In genomic region chr10:103966671-103967432, GRCh38 we compare ENCODE assay signal across 1 cellular context.
TF ChIP-seq lines count a peak whose summit lies in the region.

SLK (plus strand) TSS chr10:103967140; CDS start chr10:103967746, 606 bp downstream.

TF ChIP-seq in HepG2, 621 proteins besides CTCF, POLR2A, EP300 and RAD21 (continued from another document):
- TF ChIP-seq ZBTB4 (CRISPR knock-in tag; IDR thresholded peaks at IDR 0.05; ENCODE audit: borderline replicate concordance), result no peak
- TF ChIP-seq MEIS1 (CRISPR knock-in tag; IDR thresholded peaks at IDR 0.05; ENCODE audit: borderline replicate concordance), result no peak
- TF ChIP-seq ATF5 (CRISPR knock-in tag; IDR thresholded peaks at IDR 0.05; ENCODE audit: low read depth), result no peak
- TF ChIP-seq ARHGAP35 (CRISPR knock-in tag; IDR thresholded peaks at IDR 0.05; ENCODE audit: borderline replicate concordance), result no peak
- no peak for TF ChIP-seq ZFP36 (IDR thresholded peaks at IDR 0.05; ENCODE audit: borderline replicate concordance, low read depth, low read length, partially characterized antibody)
- TF ChIP-seq ZNF605 (CRISPR knock-in tag; IDR thresholded peaks at IDR 0.05), result no peak
- TF ChIP-seq ZNF20 (CRISPR knock-in tag; IDR thresholded peaks at IDR 0.05), result no peak
- TF ChIP-seq NFKB2 (CRISPR knock-in tag; IDR thresholded peaks at IDR 0.05; ENCODE audit: borderline replicate concordance), result peak; percentile 34; the same call in 1 of the 2 replicates
- peak; percentile 76 for TF ChIP-seq ZNF709 (CRISPR knock-in tag; IDR thresholded peaks at IDR 0.05)
- TF ChIP-seq ZBTB3 (CRISPR knock-in tag; IDR thresholded peaks at IDR 0.05; ENCODE audit: borderline replicate concordance, low read depth), result no peak
- TF ChIP-seq PAF1 (CRISPR knock-in tag; IDR thresholded peaks at IDR 0.05), result no peak
- TF ChIP-seq ARID2 (CRISPR knock-in tag; IDR thresholded peaks at IDR 0.05; ENCODE audit: borderline replicate concordance), result no peak
- peak; percentile 22 for TF ChIP-seq XRCC5 (optimal IDR thresholded peaks at IDR 0.05; ENCODE audit: low read length)
- 0 out of 2 replicates have a peak, but pooled peaks have one; percentile 40 for TF ChIP-seq RXRA (CRISPR knock-in tag; IDR thresholded peaks at IDR 0.05)
- TF ChIP-seq HIVEP1 (CRISPR knock-in tag; IDR thresholded peaks at IDR 0.05), result no peak
- no peak for TF ChIP-seq MXD4 (CRISPR knock-in tag; IDR thresholded peaks at IDR 0.05)
- no peak for TF ChIP-seq ISL2 (CRISPR knock-in tag; IDR thresholded peaks at IDR 0.05)
- TF ChIP-seq JUNB (CRISPR knock-in tag; IDR thresholded peaks at IDR 0.05; ENCODE audit: borderline replicate concordance), result no peak
- no peak; the same call in none of the 2 replicates for TF ChIP-seq MED1 (CRISPR knock-in tag; IDR thresholded peaks at IDR 0.05)
- no peak for TF ChIP-seq RARG (CRISPR knock-in tag; IDR thresholded peaks at IDR 0.05; ENCODE audit: low read depth)
- TF ChIP-seq ZMAT3 (CRISPR knock-in tag; conservative IDR thresholded peaks at IDR 0.05), result 0 out of 2 replicates have a peak, but pooled peaks have one; percentile 41
- TF ChIP-seq KDM1A (CRISPR knock-in tag; IDR thresholded peaks at IDR 0.05), result no peak
- TF ChIP-seq EHMT2 (IDR thresholded peaks at IDR 0.05; ENCODE audit: borderline replicate concordance, low read depth, low read length), result no peak
- TF ChIP-seq EZH2 (conservative IDR thresholded peaks at IDR 0.05; ENCODE audit: low read depth, low read length), result no peak
- TF ChIP-seq DDIT3 (CRISPR knock-in tag; IDR thresholded peaks at IDR 0.05), result no peak
- no peak for TF ChIP-seq KAT2B (IDR thresholded peaks at IDR 0.05; ENCODE audit: borderline replicate concordance, low read depth, low read length)
- TF ChIP-seq MYC (CRISPR knock-in tag; IDR thresholded peaks at IDR 0.05; ENCODE audit: borderline replicate concordance), result peak; percentile 54; the same call in 1 of the 2 replicates
- peak; percentile 43; the same call in 1 of the 2 replicates for TF ChIP-seq FOXO1 (CRISPR knock-in tag; IDR thresholded peaks at IDR 0.05)
- TF ChIP-seq ZNF224 (CRISPR knock-in tag; IDR thresholded peaks at IDR 0.05), result no peak
- TF ChIP-seq ZNF501 (CRISPR knock-in tag; IDR thresholded peaks at IDR 0.05), result peak; percentile 69; the same call in 1 of the 2 replicates
- no peak for TF ChIP-seq CHD2 (IDR thresholded peaks at IDR 0.05; ENCODE audit: low read depth, low read length)
- TF ChIP-seq ZFP37 (CRISPR knock-in tag; IDR thresholded peaks at IDR 0.05; ENCODE audit: borderline replicate concordance), result no peak
- TF ChIP-seq PRPF4 (IDR thresholded peaks at IDR 0.05; ENCODE audit: low read depth, low read length, poor library complexity, severe bottlenecking), result no peak
- no peak for TF ChIP-seq ZSCAN21 (CRISPR knock-in tag; IDR thresholded peaks at IDR 0.05; ENCODE audit: borderline replicate concordance)
- no peak for TF ChIP-seq CBFB (CRISPR knock-in tag; IDR thresholded peaks at IDR 0.05)
- peak; percentile 42; the same call in 1 of the 2 replicates for TF ChIP-seq SALL2 (CRISPR knock-in tag; IDR thresholded peaks at IDR 0.05)
- no peak for TF ChIP-seq GABPA (IDR thresholded peaks at IDR 0.05; ENCODE audit: low read depth, low read length)
- TF ChIP-seq GABPA (CRISPR knock-in tag; IDR thresholded peaks at IDR 0.05; ENCODE audit: low read depth), result no peak
- TF ChIP-seq PITX1 (CRISPR knock-in tag; IDR thresholded peaks at IDR 0.05), result no peak
- no peak for TF ChIP-seq ZFP91 (CRISPR knock-in tag; IDR thresholded peaks at IDR 0.05; ENCODE audit: borderline replicate concordance)
- no peak for TF ChIP-seq ZNF3 (CRISPR knock-in tag; IDR thresholded peaks at IDR 0.05)
- TF ChIP-seq ZNF234 (CRISPR knock-in tag; conservative IDR thresholded peaks at IDR 0.05), result no peak
- TF ChIP-seq MYNN (CRISPR knock-in tag; IDR thresholded peaks at IDR 0.05; ENCODE audit: low read depth), result no peak
- peak; percentile 54; the same call in 1 of the 2 replicates for TF ChIP-seq CENPT (CRISPR knock-in tag; IDR thresholded peaks at IDR 0.05; ENCODE audit: low read depth)
- no peak for TF ChIP-seq LRRFIP1 (CRISPR knock-in tag; conservative IDR thresholded peaks at IDR 0.05)
- TF ChIP-seq MATR3 (CRISPR knock-in tag; IDR thresholded peaks at IDR 0.05), result no peak
- no peak for TF ChIP-seq ZNF816 (CRISPR knock-in tag; IDR thresholded peaks at IDR 0.05; ENCODE audit: borderline replicate concordance)
- no peak for TF ChIP-seq ATF6 (CRISPR knock-in tag; conservative IDR thresholded peaks at IDR 0.05)
